8 cellular contexts compared by ENCODE assay signal in the genomic region with DNA sequence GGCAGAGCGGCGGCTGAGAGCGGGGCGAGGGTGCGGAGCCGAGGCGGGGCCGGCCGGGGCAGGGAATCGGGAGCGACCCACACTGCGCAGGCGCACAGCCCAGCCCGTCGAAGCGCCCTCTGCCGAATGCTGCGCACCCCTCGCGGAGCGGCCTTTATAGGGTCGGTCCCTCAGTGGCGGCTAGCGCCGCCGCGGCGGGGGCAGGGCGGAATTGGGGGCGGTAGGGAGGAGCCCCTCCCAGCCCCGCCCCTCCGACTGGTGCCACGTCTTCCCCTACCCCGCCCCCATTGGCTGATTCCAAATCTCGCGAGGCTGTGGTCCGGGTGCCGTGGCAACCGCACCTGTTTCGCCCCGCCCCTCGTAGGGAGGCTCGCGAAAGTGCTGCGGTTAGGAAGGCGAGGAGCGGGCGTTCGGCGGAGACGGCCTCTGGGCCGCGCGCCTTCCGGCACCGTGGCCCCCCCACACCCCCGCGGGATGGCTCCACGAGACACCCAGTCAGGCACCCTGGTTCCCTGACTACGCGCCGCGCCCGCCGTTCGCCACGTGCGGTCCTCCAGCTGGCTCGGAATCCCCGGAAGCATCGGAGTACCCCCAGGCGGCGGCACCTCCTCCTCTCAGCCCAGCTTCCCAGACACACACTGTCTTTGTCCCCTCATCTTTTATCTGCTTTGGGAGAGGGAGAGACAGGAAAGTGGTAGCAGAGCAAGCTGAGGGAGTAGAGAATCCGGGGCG. TPM values are rescaled to one million over a fixed set of nuclear protein-coding genes. Genes with fewer than 3 reads are reported as not detected.
DNase-seq lines count a peak whose midpoint lies in the region; ATAC-seq and TF ChIP-seq lines count a peak whose summit lies in the region.

EHD1 (minus strand) TSS at position 128 of the 732 bp plus-strand sequence. CDS start 157 bp downstream, outside the sequence.

- peak; percentile 88 for DNase-seq in DMS 273 treated with DMSO at 0.1 percent for 48 hours (lab: John Stamatoyannopoulos, UW)
- DNase-seq in HuH-7.5 (ENCODE audit: low spot score) = peak; percentile 95
- peak; percentile 99 for DNase-seq in activated T-cell treated with anti-CD3 and anti-CD28 coated beads for 1 hour (ENCODE audit: low read depth)
- peak; percentile 95 for DNase-seq in epidermal melanocyte (ENCODE audit: insufficient read length, low spot score)
- peak; percentile 99 to 100 for DNase-seq in stimulated activated CD8-positive, alpha-beta memory T cell treated with anti-CD3 and anti-CD28 coated beads, Interleukin-4, amount 100 ng/mL, for 1 hour (ENCODE audit: low read depth in 2 of 2, low spot score in 1 of 2)

- H3K4me2 ChIP-seq in OCI-LY3 (ENCODE audit: low read length) = peak within 1 kb of the TSS; percentile 98

- peaks cover 52% of the 10 kb centered on the region for H3K79me2 ChIP-seq in OCI-LY3 (ENCODE audit: low read length)

- peaks cover 36% of the 10 kb centered on the region for H4K20me1 ChIP-seq in OCI-LY3 (ENCODE audit: insufficient read depth, low read length)

- H3K27ac ChIP-seq in OCI-LY3 (ENCODE audit: low read length) = peak within 1 kb of the TSS; percentile 92

- peak; percentile 52 for ATAC-seq in GM21526 (IDR thresholded peaks at IDR 0.05; ENCODE audit: low FRiP score, unreplicated experiment)

- peak; percentile 59 for TF ChIP-seq CTCF in OCI-LY3 (IDR thresholded peaks at IDR 0.05; ENCODE audit: low read depth, low read length)

- H3K4me1 ChIP-seq in OCI-LY3 (ENCODE audit: low read length) (peaks cover 38% of the 10 kb centered on the region), mononuclear cell (ENCODE audit: insufficient read depth, low read length) (peaks cover 73% of the 10 kb centered on the region)

- H3K9ac ChIP-seq in OCI-LY3 (ENCODE audit: low read length) = peak within 1 kb of the TSS; percentile 99

- H3K27me3 ChIP-seq in OCI-LY3 (ENCODE audit: low read depth, low read length) = no peaks in the 10 kb centered on the region
- no peaks in the 10 kb centered on the region for H3K27me3 ChIP-seq in mononuclear cell (ENCODE audit: insufficient read depth, low read length)

- peak within 1 kb of the TSS; percentile 88 for H3K4me3 ChIP-seq in OCI-LY3 (ENCODE audit: low read length)
- H3K4me3 ChIP-seq in mononuclear cell (ENCODE audit: low read length) = peak within 1 kb of the TSS; percentile 96

- peaks cover 33% of the 10 kb centered on the region for H3K36me3 ChIP-seq in OCI-LY3 (replicated peaks; ENCODE audit: low read depth, low read length)

- H3K9me3 ChIP-seq in OCI-LY3 (ENCODE audit: insufficient read depth, low read length) (no peaks in the 10 kb centered on the region), mononuclear cell (ENCODE audit: low read depth, low read length) (no peaks in the 10 kb centered on the region)

- no peak within 1 kb of the TSS for H2AFZ ChIP-seq in OCI-LY3 (ENCODE audit: low read depth, low read length)

RNA-seq across cellular contexts. Expression of gene EHD1, which starts in this region (rescaled TPM):
- 183 TPM for total RNA-seq in mononuclear cell

Comparison
In these comparisons a context has a peak if more than half of its experiments do, and no peak if none do; other contexts are left out.
1. Peak in every context shown above with its lines: DNase-seq, ATAC-seq, H3K4me3 ChIP-seq and H3K27ac ChIP-seq.